9 cellular contexts compared by ENCODE assay signal in the genomic region with DNA sequence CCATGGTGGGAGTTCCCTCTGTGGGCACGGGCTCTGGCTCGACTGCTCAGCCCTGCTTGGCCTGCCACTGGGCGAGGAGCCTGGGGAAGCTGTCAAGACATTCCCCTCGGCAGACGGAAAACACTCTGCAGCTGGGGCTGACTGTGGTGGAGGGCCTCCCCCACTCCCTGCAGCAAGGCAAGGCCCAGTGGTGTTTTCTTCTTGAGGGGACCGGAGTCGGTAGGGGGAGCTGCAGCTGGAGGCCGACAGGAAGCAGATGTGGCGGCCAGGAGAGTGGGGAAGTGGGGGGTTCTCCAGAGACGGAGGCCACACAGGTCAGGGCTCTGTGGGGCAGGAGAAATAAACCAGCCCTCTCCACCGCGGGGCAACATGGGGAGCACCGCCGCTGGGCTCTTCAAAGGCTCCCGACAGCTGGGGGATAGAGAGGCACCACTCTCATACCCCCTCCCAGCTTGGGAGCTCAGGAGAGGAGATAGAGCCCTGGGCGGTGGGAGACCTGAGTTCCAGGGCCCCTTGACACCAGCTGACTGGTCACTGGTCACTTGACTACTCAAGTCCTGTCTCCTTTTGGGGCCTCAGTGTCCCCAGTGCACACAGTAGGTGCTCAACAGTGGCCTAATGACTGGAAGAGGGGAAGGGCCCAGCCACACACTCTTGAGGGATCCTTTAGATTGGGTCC. TPM values are rescaled to one million over a fixed set of nuclear protein-coding genes. Genes with fewer than 3 reads are reported as not detected.
DNase-seq lines count a peak whose midpoint lies in the region; TF ChIP-seq lines count a peak whose summit lies in the region.
"Had no signal": no experiment of that assay in that cellular context is flagged by ENCODE, and none has a peak within 500 bp of the region (broad histone marks: within the 10 kb centered on the region; RNA-seq: fewer than 3 reads in every experiment).

No MANE protein-coding gene starts in this region.

- H3K23ac ChIP-seq in trophoblast cell (ENCODE audit: low read length): no peak overlapping the region

- no peak overlapping the region for H3K9ac ChIP-seq in trophoblast cell (ENCODE audit: low read length)

- no peak overlapping the region for H3K18ac ChIP-seq in trophoblast cell (ENCODE audit: low read length)

- TF ChIP-seq CTCF in GM06990 (IDR thresholded peaks at IDR 0.05; ENCODE audit: insufficient read depth, low read length, poor library complexity, severe bottlenecking): peak; percentile 27
- no peak for TF ChIP-seq CTCF in HL-60 (IDR thresholded peaks at IDR 0.05; ENCODE audit: insufficient read depth, low read length)
- no peak for TF ChIP-seq CTCF in hepatocyte (IDR thresholded peaks at IDR 0.05; ENCODE audit: poor library complexity)
- no peak for TF ChIP-seq CTCF in prostate gland (IDR thresholded peaks at IDR 0.05)

- H2AFZ ChIP-seq in trophoblast cell (ENCODE audit: insufficient read depth, low read length, poor library complexity) (no peak overlapping the region), hepatocyte (no peak overlapping the region)

- no peaks in the 10 kb centered on the region for H3K27me3 ChIP-seq in GM06990 (replicated peaks; ENCODE audit: control insufficient read depth, insufficient read depth, low read length)
- H3K27me3 ChIP-seq in HL-60 (ENCODE audit: insufficient read depth, poor library complexity, severe bottlenecking): no peaks in the 10 kb centered on the region
- no peaks in the 10 kb centered on the region for H3K27me3 ChIP-seq in esophagus (ENCODE audit: control insufficient read depth in 1 of 2, insufficient read depth in 2 of 2, low read length in 2 of 2)
- H3K27me3 ChIP-seq in trophoblast cell (ENCODE audit: insufficient read depth, low read length): no peaks in the 10 kb centered on the region
- no peaks in the 10 kb centered on the region for H3K27me3 ChIP-seq in hepatocyte
- no peaks in the 10 kb centered on the region for H3K27me3 ChIP-seq in prostate gland (replicated peaks; ENCODE audit: insufficient read depth)

- no peaks in the 10 kb centered on the region for H4K20me1 ChIP-seq in hepatocyte (ENCODE audit: insufficient read depth, poor library complexity, severe bottlenecking)

- peaks cover 2% of the 10 kb centered on the region for H3K79me1 ChIP-seq in trophoblast cell (ENCODE audit: low read length)

- no peak overlapping the region for H3K14ac ChIP-seq in trophoblast cell (ENCODE audit: low read length)

- DNase-seq in GM06990 (ENCODE audit: extremely low read depth, insufficient read length): no peak
- peak; percentile 27 to 74 for DNase-seq in HL-60 (ENCODE audit: low read depth in 1 of 2, low spot score in 1 of 2)
- DNase-seq in trophoblast cell: no peak
- no peak for DNase-seq in hepatocyte (ENCODE audit: low spot score)
- no peak for DNase-seq in prostate gland (ENCODE audit: low spot score)
- DNase-seq in retina: no peak
- no peak for DNase-seq in activated naive CD4-positive, alpha-beta T cell (lab: John Stamatoyannopoulos, UW)
- DNase-seq: DMS53 had no signal

- H2BK120ac ChIP-seq in trophoblast cell (ENCODE audit: insufficient read depth, low read length, poor library complexity): no peak overlapping the region

- H3K9me3 ChIP-seq in esophagus (ENCODE audit: control insufficient read depth in 2 of 2, insufficient read depth in 1 of 2, low read depth in 1 of 2, low read length in 1 of 2) (no peaks in the 10 kb centered on the region), trophoblast cell (ENCODE audit: insufficient read depth, low read depth, low read length) (no peaks in the 10 kb centered on the region), hepatocyte (ENCODE audit: low read depth) (no peaks in the 10 kb centered on the region), prostate gland (no peaks in the 10 kb centered on the region)

- H3K4me2 ChIP-seq in trophoblast cell (ENCODE audit: low read length) (no peak overlapping the region), hepatocyte (no peak overlapping the region)

- no peak overlapping the region for H2BK12ac ChIP-seq in trophoblast cell (ENCODE audit: low read length)

- no peaks in the 10 kb centered on the region for H3K9me2 ChIP-seq in hepatocyte (replicated peaks; ENCODE audit: insufficient read depth)

- H3K36me3 ChIP-seq in GM06990 (ENCODE audit: control insufficient read depth, insufficient read depth, low read length) (no peaks in the 10 kb centered on the region), esophagus (ENCODE audit: control insufficient read depth in 2 of 2, insufficient read depth in 2 of 2, low read length in 1 of 2) (peaks cover 0 to 6% of the 10 kb centered on the region in 2 donors), trophoblast cell (ENCODE audit: control insufficient read depth in 1 of 2, insufficient read depth in 2 of 2, low read length in 2 of 2) (no peaks in the 10 kb centered on the region), hepatocyte (replicated peaks; ENCODE audit: insufficient read depth, low read depth) (no peaks in the 10 kb centered on the region), prostate gland (no peaks in the 10 kb centered on the region)

- no peak overlapping the region for H2BK5ac ChIP-seq in trophoblast cell (ENCODE audit: low read depth, low read length, poor library complexity)

- peaks cover 0 to 10% of the 10 kb centered on the region in 2 donors for H3K4me1 ChIP-seq in esophagus (ENCODE audit: control insufficient read depth in 2 of 2, insufficient read depth in 2 of 2, low read length in 1 of 2)
- H3K4me1 ChIP-seq in trophoblast cell (ENCODE audit: control insufficient read depth in 1 of 2, insufficient read depth in 2 of 2, low read length in 2 of 2): peaks cover 11 to 12% of the 10 kb centered on the region in 2 experiments
- H3K4me1 ChIP-seq in hepatocyte (ENCODE audit: insufficient read depth): no peaks in the 10 kb centered on the region
- H3K4me1 ChIP-seq in prostate gland (replicated peaks): no peaks in the 10 kb centered on the region

- 67% methylated on average over 16 of the region's 16 CpGs for WGBS in esophagus, 2 donors
- no CpG with 5 or more reads among the region's 16 CpGs for WGBS in trophoblast cell (ENCODE audit: extremely low coverage, insufficient coverage, insufficient read length)
- WGBS in hepatocyte (ENCODE audit: low lambda C conversion rate, missing lambda C conversion rate): 77% methylated on average over 15 of the region's 16 CpGs
- WGBS in prostate gland: 57% methylated on average over 16 of the region's 16 CpGs

- no peak for TF ChIP-seq POLR2A in prostate gland (IDR thresholded peaks at IDR 0.05)

- no peaks in the 10 kb centered on the region for H3K79me2 ChIP-seq in trophoblast cell (ENCODE audit: control insufficient read depth, insufficient read depth, low read length, poor library complexity)
- H3K79me2 ChIP-seq in hepatocyte: peaks cover 8% of the 10 kb centered on the region

- H3K4me3 ChIP-seq in GM06990 (replicated peaks; ENCODE audit: low read depth, low read length) (no peak overlapping the region), HL-60 (replicated peaks; ENCODE audit: insufficient read depth, low read length) (no peak overlapping the region), esophagus (ENCODE audit: low read depth in 1 of 2, low read length in 2 of 2) (no peak overlapping the region), trophoblast cell (ENCODE audit: low read depth, low read length) (no peak overlapping the region), hepatocyte (no peak overlapping the region), prostate gland (no peak overlapping the region)

- peak overlapping the region; percentile 20 for H4K8ac ChIP-seq in trophoblast cell (ENCODE audit: low read depth, low read length)

- H4K91ac ChIP-seq in trophoblast cell (ENCODE audit: low read depth, low read length): no peak overlapping the region

- no peak overlapping the region for H2AK5ac ChIP-seq in trophoblast cell (ENCODE audit: low read length)

- H3K27ac ChIP-seq in HL-60 (replicated peaks) (peak overlapping the region; percentile 35; the same call in 1 of the 2 replicates), esophagus (ENCODE audit: low read depth in 2 of 2, low read length in 1 of 2) (peak overlapping the region; percentile 0 to 13), trophoblast cell (ENCODE audit: low read depth, low read length) (no peak overlapping the region), hepatocyte (no peak overlapping the region), prostate gland (peak overlapping the region in 1 of 2 donors; percentile 11)

- intact Hi-C loops in prostate gland (cut with DNase I): no loop called here

- H3K4ac ChIP-seq in trophoblast cell (ENCODE audit: low read depth, low read length): no peak overlapping the region

- H4K12ac ChIP-seq in trophoblast cell (ENCODE audit: low read depth, low read length): no peak overlapping the region

RNA-seq across cellular contexts. Expression of a gene that starts 43.4 kb away (rescaled TPM):
- polyA plus RNA-seq in esophagus (10 to 100 TPM; 38.4 to 57.4 TPM), hepatocyte (69.7 and 70.3 TPM in 2 replicates)
- 46.4 and 48.2 TPM in 2 replicates for polyA plus RNA-seq in trophoblast cell (2013)
- total RNA-seq in hepatocyte (64.3 and 79.4 TPM in 2 replicates), prostate gland (10 to 100 TPM; 30.6 to 69.1 TPM)

RNA-seq across cellular contexts. Expression of a gene that starts 54.7 kb away (rescaled TPM):
- polyA plus RNA-seq in esophagus (1 to 10 TPM; 3.3 to 6.5 TPM), hepatocyte (14.5 and 20.6 TPM in 2 replicates)
- polyA plus RNA-seq in trophoblast cell (2013): 2.8 and 3.0 TPM in 2 replicates
- total RNA-seq in hepatocyte (18.3 and 20.1 TPM in 2 replicates), prostate gland (10 to 100 TPM; 20.8 to 51.2 TPM)

Comparison
In these comparisons a context has a peak if more than half of its experiments do, and no peak if none do; other contexts are left out.
1. DNase-seq: peak in HL-60 (2 of 2); none in GM06990 (single experiment), trophoblast cell (0 of 2), hepatocyte (single experiment), prostate gland (single experiment), retina (single experiment) and activated naive CD4-positive, alpha-beta T cell (0 of 4).
2. H3K27ac ChIP-seq: peak in HL-60 (single experiment) and esophagus (2 of 2); none in trophoblast cell (single experiment) and hepatocyte (single experiment).